Comparison of ENCODE assay signal across 10 cellular contexts in the genomic region with DNA sequence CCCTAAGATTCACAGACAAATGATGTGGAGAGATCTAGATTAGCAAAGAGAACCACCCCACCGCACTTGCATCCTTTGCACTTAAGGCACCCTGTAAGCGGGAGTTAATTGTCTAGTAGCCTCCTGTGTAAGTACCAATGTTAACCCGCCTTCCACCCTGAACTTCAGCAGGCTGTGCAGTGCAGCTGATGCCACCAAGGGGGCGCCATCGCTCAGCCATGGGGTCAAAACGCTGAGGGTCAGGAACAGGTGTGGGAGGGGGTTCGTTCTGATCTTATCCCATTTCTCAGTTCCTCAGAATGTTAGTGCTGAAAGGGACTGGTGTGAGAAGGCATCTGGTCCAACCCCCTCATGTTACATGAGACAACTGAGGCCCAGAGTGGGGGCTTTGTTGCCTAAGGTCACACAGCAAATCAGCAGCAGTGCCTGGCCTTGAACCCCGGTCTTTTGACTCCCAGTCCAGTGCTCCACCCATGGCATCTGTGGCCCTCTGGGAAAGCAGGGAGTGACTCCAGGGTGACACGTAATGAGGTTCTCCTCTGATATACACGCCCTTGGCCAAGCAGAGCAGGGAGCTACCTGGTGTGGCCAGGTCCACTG. TPM values are rescaled to one million over a fixed set of nuclear protein-coding genes. Genes with fewer than 3 reads are reported as not detected.
DNase-seq lines count a peak whose midpoint lies in the region; ATAC-seq and TF ChIP-seq lines count a peak whose summit lies in the region.
"Had no signal": no experiment of that assay in that cellular context is flagged by ENCODE, and none has a peak within 500 bp of the region (broad histone marks: within the 10 kb centered on the region; RNA-seq: fewer than 3 reads in every experiment).

No MANE protein-coding gene starts in this region.

- CTCF ChIA-PET in activated naive CD4-positive, alpha-beta T cell treated with anti-CD3 and anti-CD28 coated beads for 36 hours (lab: Charles Lee), result interaction anchor here (0.6 to 7.7 kb wide), 9 partner anchors 8 to 147 kb away, joined by 3 to 81 read pairs (median 5); a partner anchor contains a TSS

- TF ChIP-seq CTCF in HFFc6 (IDR thresholded peaks at IDR 0.05) (peak; percentile 64), osteocyte (IDR thresholded peaks at IDR 0.05) (peak; percentile 38)

- no peak for DNase-seq in activated naive CD4-positive, alpha-beta T cell treated with anti-CD3 and anti-CD28 coated beads for 36 hours
- no peak for DNase-seq in activated naive CD4-positive, alpha-beta T cell treated with anti-CD3 and anti-CD28 coated beads, Interleukin-2, amount 50 U/mL, for 16 hours
- DNase-seq in HFFc6 (no peak), osteocyte (ENCODE audit: extremely low spot score, unreplicated experiment) (no peak), NCI-H1105 (lab: John Stamatoyannopoulos, UW) (no peak), SW480 (ENCODE audit: low spot score) (no peak)
- no peak for DNase-seq in effector memory CD8-positive, alpha-beta T cell
- DNase-seq: Karpas-422 had no signal

- H3K36me3 Mint-ChIP-seq in activated naive CD4-positive, alpha-beta T cell treated with anti-CD3 and anti-CD28 coated beads for 36 hours (ENCODE audit: low read depth), result peaks cover 76% of the 10 kb centered on the region
- H3K36me3 Mint-ChIP-seq in HFFc6 (ENCODE audit: low read depth) (peaks cover 7% of the 10 kb centered on the region; the same call in 1 of the 2 replicates), osteocyte (ENCODE audit: unreplicated experiment) (peaks cover 14% of the 10 kb centered on the region)
- peaks cover 77% of the 10 kb centered on the region for H3K36me3 Mint-ChIP-seq in effector memory CD8-positive, alpha-beta T cell (ENCODE audit: insufficient read depth)

- intact Hi-C loops in activated naive CD4-positive, alpha-beta T cell treated with anti-CD3 and anti-CD28 coated beads for 36 hours (cut with micrococcal nuclease), result no loop called here

- no peaks in the 10 kb centered on the region for H3K27me3 Mint-ChIP-seq in activated naive CD4-positive, alpha-beta T cell treated with anti-CD3 and anti-CD28 coated beads for 36 hours (ENCODE audit: low read depth)
- H3K27me3 Mint-ChIP-seq in HFFc6 (ENCODE audit: insufficient read depth) (peaks cover 11% of the 10 kb centered on the region), osteocyte (ENCODE audit: unreplicated experiment) (no peaks in the 10 kb centered on the region)
- H3K27me3 Mint-ChIP-seq in effector memory CD8-positive, alpha-beta T cell, result no peaks in the 10 kb centered on the region

- peak overlapping the region; percentile 52 for H3K27ac Mint-ChIP-seq in activated naive CD4-positive, alpha-beta T cell treated with anti-CD3 and anti-CD28 coated beads for 36 hours
- H3K27ac Mint-ChIP-seq in HFFc6 (no peak overlapping the region), osteocyte (ENCODE audit: unreplicated experiment) (no peak overlapping the region)
- H3K27ac Mint-ChIP-seq in effector memory CD8-positive, alpha-beta T cell, result peak overlapping the region in 1 of 2 donors; percentile 83

- peak; percentile 21 for ATAC-seq in effector memory CD8-positive, alpha-beta T cell (replicated peaks)
- no peak for ATAC-seq in HG02798 (IDR thresholded peaks at IDR 0.05; ENCODE audit: poor library complexity, unreplicated experiment)
- ATAC-seq: gastroesophageal sphincter had no signal

- no peaks in the 10 kb centered on the region for H3K9me3 Mint-ChIP-seq in activated naive CD4-positive, alpha-beta T cell treated with anti-CD3 and anti-CD28 coated beads for 36 hours
- H3K9me3 Mint-ChIP-seq in HFFc6 (no peaks in the 10 kb centered on the region), osteocyte (ENCODE audit: unreplicated experiment) (no peaks in the 10 kb centered on the region)
- H3K9me3 Mint-ChIP-seq in effector memory CD8-positive, alpha-beta T cell, result no peaks in the 10 kb centered on the region

- peaks cover 15% of the 10 kb centered on the region for H3K4me1 Mint-ChIP-seq in activated naive CD4-positive, alpha-beta T cell treated with anti-CD3 and anti-CD28 coated beads for 36 hours (ENCODE audit: low read depth)
- peaks cover 4% of the 10 kb centered on the region for H3K4me1 Mint-ChIP-seq in HFFc6 (ENCODE audit: low read depth)
- H3K4me1 Mint-ChIP-seq in effector memory CD8-positive, alpha-beta T cell (ENCODE audit: low read depth in 2 of 2), result peaks cover 4 to 6% of the 10 kb centered on the region in 2 donors
- H3K4me1 Mint-ChIP-seq in osteocyte (ENCODE audit: unreplicated experiment), result peaks cover 4% of the 10 kb centered on the region

- H3K4me3 Mint-ChIP-seq in activated naive CD4-positive, alpha-beta T cell treated with anti-CD3 and anti-CD28 coated beads for 36 hours, result no peak overlapping the region
- H3K4me3 Mint-ChIP-seq in HFFc6 (no peak overlapping the region), osteocyte (ENCODE audit: unreplicated experiment) (no peak overlapping the region)
- H3K4me3 Mint-ChIP-seq in effector memory CD8-positive, alpha-beta T cell, result no peak overlapping the region

RNA-seq across cellular contexts. Expression of gene CYFIP2, which starts 57.3 kb away (rescaled TPM):
- 100 to 1,000 TPM; 490 to 492 TPM for total RNA-seq in activated naive CD4-positive, alpha-beta T cell treated with anti-CD3 and anti-CD28 coated beads for 36 hours
- total RNA-seq in HFFc6 (2021; fragmentation: NEBNext Ultra II Directional; extraction: Animal tissue kit (Norgen Biotek cat#: 25700)), result 10 to 100 TPM in 3 of 6 experiments, 1 to 10 TPM in 3; 7.1 to 20.0 (median 9.7) TPM
- 26.4 and 33.4 TPM in 2 replicates for total RNA-seq in osteocyte

Comparison
In these comparisons a context has a peak if more than half of its experiments do, and no peak if none do; other contexts are left out.
1. RNA of gene CYFIP2, which starts 57.3 kb away (total RNA-seq): 490 to 492 TPM in activated naive CD4-positive, alpha-beta T cell treated with anti-CD3 and anti-CD28 coated beads for 36 hours; 26.4 to 33.4 TPM in osteocyte and 7.1 to 20.0 TPM in HFFc6; every median in the first group is over 10 times any median in the second.